ENCODE assay signal across 8 cellular contexts in the genomic region with DNA sequence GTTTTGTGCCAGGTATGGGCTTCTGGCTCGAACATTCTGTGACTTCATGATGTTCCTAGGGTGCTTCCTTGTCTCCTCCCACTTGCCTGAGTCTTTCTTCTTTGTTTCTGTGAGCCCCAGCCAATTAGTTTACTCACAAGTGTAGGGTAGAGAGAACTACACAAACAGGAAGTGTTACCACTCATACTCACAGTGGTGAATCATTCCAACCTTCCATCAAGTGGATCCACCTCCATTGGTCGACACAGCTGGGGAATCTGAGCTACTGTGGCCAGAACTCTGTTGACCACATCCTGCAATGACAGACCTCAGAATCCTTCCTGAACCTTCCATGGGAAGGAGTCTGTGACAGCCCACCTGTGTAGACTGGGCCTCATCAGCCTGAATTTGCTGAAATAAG.
DNase-seq lines count a peak whose midpoint lies in the region; ATAC-seq, FAIRE-seq and TF ChIP-seq lines count a peak whose summit lies in the region.

No MANE protein-coding gene starts in this region.

- no peaks in the 10 kb centered on the region for H3K27me3 Mint-ChIP-seq in Calu3 (ENCODE audit: unreplicated experiment)

- DNase-seq in Calu3 (peak; percentile 50), HCEC 1CT (peak; percentile 71), RCC 7860 (ENCODE audit: low spot score) (peak; percentile 94), foreskin melanocyte (peak; percentile 2), NAMALWA (ENCODE audit: low spot score) (no peak), cortex of kidney (lab: John Stamatoyannopoulos, UW) (no peak)

- peaks cover 26% of the 10 kb centered on the region for H3K4me1 Mint-ChIP-seq in Calu3 (ENCODE audit: low read depth, unreplicated experiment)

- H3K4me3 Mint-ChIP-seq in Calu3 (ENCODE audit: low read depth, unreplicated experiment), result no peak overlapping the region

- intact Hi-C loops in Calu3 (cut with micrococcal nuclease; ENCODE audit: unreplicated experiment), result no loop called here

- no peak for TF ChIP-seq CTCF in Calu3 (IDR thresholded peaks at IDR 0.05; ENCODE audit: unreplicated experiment)

- peak overlapping the region; percentile 40 for H3K27ac Mint-ChIP-seq in Calu3 (ENCODE audit: unreplicated experiment)

- CTCF ChIA-PET in Calu3 (lab: Charles Lee), result interaction anchor here (1.3 kb wide), 1 partner anchor 37 kb away, joined by 3 read pairs; no protein-coding TSS in a partner anchor

- FAIRE-seq in RCC 7860 (lab: Jason Lieb, UNC), result peak; percentile 90

- no peaks in the 10 kb centered on the region for H3K36me3 Mint-ChIP-seq in Calu3 (ENCODE audit: insufficient read depth, unreplicated experiment)

- H3K9me3 Mint-ChIP-seq in Calu3 (ENCODE audit: low read depth, unreplicated experiment), result no peaks in the 10 kb centered on the region

- ATAC-seq in HG03025 (IDR thresholded peaks at IDR 0.05; ENCODE audit: low FRiP score, unreplicated experiment) (no peak), GM21576 (IDR thresholded peaks at IDR 0.05; ENCODE audit: unreplicated experiment) (no peak)

- no TSS peak for BruUV-seq in Calu3 (replicated peaks; lab: Mats Ljungman, UMichigan)

Comparison
In these comparisons a context has a peak if more than half of its experiments do, and no peak if none do; other contexts are left out.
1. DNase-seq: peak in Calu3 (single experiment), HCEC 1CT (single experiment), RCC 7860 (single experiment) and foreskin melanocyte (single experiment); none in NAMALWA (single experiment) and cortex of kidney (single experiment).